Comparison of ENCODE assay signal across 10 cellular contexts in the genomic region with DNA sequence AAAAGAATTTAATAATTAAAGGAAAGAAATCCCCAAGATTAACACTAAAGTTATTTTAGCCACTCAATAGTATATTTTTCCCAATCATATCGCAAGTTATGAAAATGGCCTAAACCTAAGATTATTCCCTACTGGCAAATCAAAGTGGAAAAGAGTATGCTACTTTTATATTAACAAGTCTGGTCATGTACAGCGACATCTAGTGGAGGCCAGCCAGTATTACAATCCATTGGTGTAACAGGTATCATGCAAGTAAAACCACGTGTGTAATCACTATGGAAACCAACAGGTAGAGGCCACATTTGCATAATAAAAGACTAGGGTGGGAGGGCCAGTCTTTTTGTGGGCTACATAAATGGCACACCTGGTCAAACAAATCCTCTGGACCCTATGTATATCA.
A peak's percentile ranks its signal among the peaks of the same experiment; 100 is the strongest.
DNase-seq lines count a peak whose midpoint lies in the region; ATAC-seq and TF ChIP-seq lines count a peak whose summit lies in the region.
"Had no signal": no experiment of that assay in that cellular context is flagged by ENCODE, and none has a peak within 500 bp of the region (broad histone marks: within the 10 kb centered on the region; RNA-seq: fewer than 3 reads in every experiment).

No MANE protein-coding gene starts in this region.

- no peaks in the 10 kb centered on the region for H3K27me3 Mint-ChIP-seq in activated CD4-positive, alpha-beta T cell treated with anti-CD3 and anti-CD28 coated beads, Interleukin-2, amount 10 ng/mL, durations not matched to agents 24 days and 14 days
- H3K27me3 Mint-ChIP-seq: CD4-positive, alpha-beta memory T cell had no signal

- intact Hi-C loops in activated CD4-positive, alpha-beta T cell treated with anti-CD3 and anti-CD28 coated beads, Interleukin-2, amount 10 ng/mL, durations not matched to agents 24 days and 14 days (cut with micrococcal nuclease): no loop called here
- intact Hi-C loops in aorta (cut with DNase I): no loop called here
- intact Hi-C loops in esophagus muscularis mucosa (cut with DNase I): no loop called here

- no peaks in the 10 kb centered on the region for H3K36me3 ChIP-seq in WERI-Rb-1
- H3K36me3 ChIP-seq in osteoblast (ENCODE audit: insufficient read depth, low read length): no peaks in the 10 kb centered on the region
- H3K36me3 ChIP-seq in aorta (ENCODE audit: control insufficient read depth in 1 of 2, insufficient read depth in 2 of 2, low read length in 1 of 2): no peaks in the 10 kb centered on the region
- H3K36me3 ChIP-seq in esophagus muscularis mucosa: no peaks in the 10 kb centered on the region

- H3K79me2 ChIP-seq in osteoblast (ENCODE audit: insufficient read depth, low read length): no peaks in the 10 kb centered on the region

- in situ Hi-C loops in KBM-7 (cut with MboI; ENCODE audit: low pct_unique_long_range_greater_than_20kb, low sequenced_read_pairs): no loop called here

- H4K20me1 ChIP-seq in osteoblast (ENCODE audit: insufficient read depth, low read length): no peaks in the 10 kb centered on the region

- no peak overlapping the region for H3K27ac Mint-ChIP-seq in activated CD4-positive, alpha-beta T cell treated with anti-CD3 and anti-CD28 coated beads, Interleukin-2, amount 10 ng/mL, durations not matched to agents 24 days and 14 days
- H3K27ac Mint-ChIP-seq: CD4-positive, alpha-beta memory T cell had no signal

- peaks cover 12% of the 10 kb centered on the region for H3K9me3 Mint-ChIP-seq in activated CD4-positive, alpha-beta T cell treated with anti-CD3 and anti-CD28 coated beads, Interleukin-2, amount 10 ng/mL, durations not matched to agents 24 days and 14 days

- H3K4me1 ChIP-seq in osteoblast (ENCODE audit: insufficient read depth, low read length) (no peaks in the 10 kb centered on the region), aorta (ENCODE audit: control insufficient read depth in 1 of 2, insufficient read depth in 2 of 2, low read length in 2 of 2) (no peaks in the 10 kb centered on the region), esophagus muscularis mucosa (no peaks in the 10 kb centered on the region)

- no peaks in the 10 kb centered on the region for H3K4me1 Mint-ChIP-seq in activated CD4-positive, alpha-beta T cell treated with anti-CD3 and anti-CD28 coated beads, Interleukin-2, amount 10 ng/mL, durations not matched to agents 24 days and 14 days
- H3K4me1 Mint-ChIP-seq: CD4-positive, alpha-beta memory T cell had no signal

- H3K27ac ChIP-seq in WERI-Rb-1 (no peak overlapping the region), osteoblast (ENCODE audit: low read depth, low read length) (no peak overlapping the region), aorta (ENCODE audit: low read depth in 1 of 2, low read length in 2 of 2) (no peak overlapping the region), esophagus muscularis mucosa (replicated peaks in 1 of 4) (no peak overlapping the region)

- H3K4me3 ChIP-seq in WERI-Rb-1 (ENCODE audit: low read depth, low read length) (no peak overlapping the region), osteoblast (ENCODE audit: insufficient read depth, low read length) (no peak overlapping the region), aorta (ENCODE audit: low read length in 2 of 2) (no peak overlapping the region), esophagus muscularis mucosa (no peak overlapping the region)

- H3K9me3 ChIP-seq in WERI-Rb-1 (ENCODE audit: severe bottlenecking): peaks cover 23% of the 10 kb centered on the region
- peaks cover 6% of the 10 kb centered on the region for H3K9me3 ChIP-seq in osteoblast (ENCODE audit: low read depth, low read length)
- H3K9me3 ChIP-seq in aorta (ENCODE audit: control insufficient read depth, low read length): peaks cover 3% of the 10 kb centered on the region
- H3K9me3 ChIP-seq in esophagus muscularis mucosa: peaks cover 0 to 25% (median 13%) of the 10 kb centered on the region in 4 donors

- no peak for TF ChIP-seq EP300 in esophagus muscularis mucosa (IDR thresholded peaks at IDR 0.05)

- ATAC-seq in aorta (ENCODE audit: low FRiP score): no peak

- H2AFZ ChIP-seq in osteoblast (ENCODE audit: low read length): no peak overlapping the region

- no peak for TF ChIP-seq POLR2A in esophagus muscularis mucosa (IDR thresholded peaks at IDR 0.05; ENCODE audit: low read depth)

- H3K27me3 ChIP-seq in WERI-Rb-1 (ENCODE audit: insufficient read depth, low read depth, severe bottlenecking) (no peaks in the 10 kb centered on the region), osteoblast (ENCODE audit: insufficient read depth, low read length) (no peaks in the 10 kb centered on the region), aorta (ENCODE audit: control insufficient read depth in 1 of 2, insufficient read depth in 2 of 2, low read length in 1 of 2) (no peaks in the 10 kb centered on the region), esophagus muscularis mucosa (no peaks in the 10 kb centered on the region)

- H3K36me3 Mint-ChIP-seq in activated CD4-positive, alpha-beta T cell treated with anti-CD3 and anti-CD28 coated beads, Interleukin-2, amount 10 ng/mL, durations not matched to agents 24 days and 14 days (ENCODE audit: low read depth): no peaks in the 10 kb centered on the region
- H3K36me3 Mint-ChIP-seq: CD4-positive, alpha-beta memory T cell had no signal

- TF ChIP-seq CTCF in WERI-Rb-1 (IDR thresholded peaks at IDR 0.05; ENCODE audit: low read depth, low read length): peak; percentile 48
- peak; percentile 31 for TF ChIP-seq CTCF in osteoblast (IDR thresholded peaks at IDR 0.05; ENCODE audit: extremely low read depth, low read depth, low read length)
- TF ChIP-seq CTCF in esophagus muscularis mucosa (IDR thresholded peaks at IDR 0.05): peak in 1 of 3 experiments; percentile 24

- no peak overlapping the region for H3K4me3 Mint-ChIP-seq in activated CD4-positive, alpha-beta T cell treated with anti-CD3 and anti-CD28 coated beads, Interleukin-2, amount 10 ng/mL, durations not matched to agents 24 days and 14 days
- H3K4me3 Mint-ChIP-seq: CD4-positive, alpha-beta memory T cell had no signal

- peak; percentile 9 for DNase-seq in activated CD4-positive, alpha-beta T cell treated with anti-CD3 and anti-CD28 coated beads for 48 hours
- no peak for DNase-seq in activated CD4-positive, alpha-beta T cell treated with anti-CD3 and anti-CD28 coated beads, Interleukin-2, amount 10 ng/mL, durations not matched to agents 24 days and 14 days
- DNase-seq in KBM-7 (peak; percentile 44), WERI-Rb-1 (peak; percentile 25), osteoblast (ENCODE audit: insufficient read length, low spot score, missing footprints) (no peak), aorta (no peak), esophagus muscularis mucosa (ENCODE audit: extremely low spot score) (no peak), NCI-H146 (lab: John Stamatoyannopoulos, UW) (no peak)
- DNase-seq: CD4-positive, alpha-beta memory T cell; NCI-H1092 had no signal

- no peak overlapping the region for H3K4me2 ChIP-seq in osteoblast (ENCODE audit: insufficient read depth, low read length)

- 61 to 63% methylated on average over 3 of the region's 3 CpGs for WGBS in aorta, 2 donors
- WGBS in esophagus muscularis mucosa: 65% methylated on average over 3 of the region's 3 CpGs

Comparison
In these comparisons a context has a peak if more than half of its experiments do, and no peak if none do; other contexts are left out.
1. DNase-seq: peak in activated CD4-positive, alpha-beta T cell treated with anti-CD3 and anti-CD28 coated beads for 48 hours (single experiment), KBM-7 (single experiment) and WERI-Rb-1 (single experiment); none in activated CD4-positive, alpha-beta T cell treated with anti-CD3 and anti-CD28 coated beads, Interleukin-2, amount 10 ng/mL, durations not matched to agents 24 days and 14 days (single experiment), osteoblast (single experiment), aorta (0 of 2), esophagus muscularis mucosa (single experiment) and NCI-H146 (single experiment).